31 cellular contexts compared by ENCODE assay signal in the genomic region with DNA sequence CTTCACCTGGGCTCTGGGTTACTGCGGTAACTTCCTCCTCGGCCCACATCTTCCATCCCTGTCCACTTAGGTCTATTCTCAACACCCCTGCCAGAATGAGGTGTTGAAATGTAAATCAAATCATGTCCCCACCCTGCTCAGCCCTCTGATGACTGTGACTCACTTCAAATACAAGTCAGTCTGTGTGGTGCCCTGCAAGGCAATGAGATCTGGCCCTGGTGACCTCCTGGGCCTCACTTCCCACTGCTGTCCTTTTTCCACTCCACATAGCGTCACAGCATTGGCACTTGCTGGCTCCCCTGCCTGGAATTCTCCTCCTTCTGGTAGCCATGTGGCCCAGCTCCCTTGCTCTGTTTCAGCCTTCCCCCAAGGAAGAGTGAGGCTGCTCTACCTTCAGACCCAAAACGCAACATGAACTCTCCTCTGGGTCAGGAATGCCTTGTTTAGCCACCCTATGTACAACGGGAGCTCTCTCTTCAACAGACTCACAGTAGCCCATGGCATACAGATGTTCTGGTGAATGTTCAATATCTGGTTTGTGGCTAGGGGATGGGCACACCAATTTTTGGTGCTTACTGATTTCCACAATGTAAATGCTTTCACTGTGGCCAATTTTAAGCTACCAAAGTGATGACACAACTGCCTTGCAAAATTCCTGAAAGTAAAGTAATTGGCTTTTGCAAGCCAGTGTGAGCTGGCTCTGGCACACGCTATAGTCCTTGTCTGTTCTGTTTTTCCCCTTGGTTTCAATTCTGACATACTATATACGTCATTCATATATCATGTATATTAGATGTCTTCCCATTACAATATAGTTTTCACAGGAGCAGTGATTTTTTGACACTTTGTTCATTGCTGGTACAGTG.
A peak's percentile ranks its signal among the peaks of the same experiment; 100 is the strongest.
DNase-seq lines count a peak whose midpoint lies in the region; ATAC-seq, FAIRE-seq and TF ChIP-seq lines count a peak whose summit lies in the region.
"Had no signal": no experiment of that assay in that cellular context is flagged by ENCODE, and none has a peak within 500 bp of the region (broad histone marks: within the 10 kb centered on the region; RNA-seq: fewer than 3 reads in every experiment).

No MANE protein-coding gene starts in this region.

- no peaks in the 10 kb centered on the region for H3K9me3 Mint-ChIP-seq in activated naive CD8-positive, alpha-beta T cell treated with anti-CD3 and anti-CD28 coated beads, Interleukin-2, amount 50 U/mL, for 24 hours
- H3K9me3 Mint-ChIP-seq: activated naive CD8-positive, alpha-beta T cell treated with anti-CD3 and anti-CD28 coated beads for 36 hours; activated T-cell treated with anti-CD3 and anti-CD28 coated beads, Interleukin-2, amount 50 U/mL, for 4 hours; T-helper 1 cell treated with Interleukin-12 subunit alpha and Interleukin-12 subunit beta and Interleukin-4 antibody, amounts not matched to agents 30 μg/mL and 1 μg/mL, for 36 hours had no signal

- 87% methylated on average over 7 of the region's 7 CpGs; no CpG with 5 or more reads in 1 of the 2 experiments for WGBS in H1 (ENCODE audit: extremely low coverage in 1 of 2, insufficient coverage in 1 of 2, insufficient read length in 1 of 2, insufficient replicate concordance in 2 of 2, low coverage in 1 of 2, low lambda C conversion rate in 2 of 2, missing lambda C conversion rate in 1 of 2), 2 experiments
- WGBS in neuronal stem cell (ENCODE audit: extremely low coverage in 2 of 2, insufficient read length in 2 of 2, insufficient replicate concordance in 1 of 2), 2 donors, result no CpG with 5 or more reads among the region's 7 CpGs

- H2AFZ ChIP-seq in H1 (ENCODE audit: low read length) (no peak overlapping the region), neuronal stem cell (ENCODE audit: low read length) (no peak overlapping the region)

- no peak overlapping the region for H3K4me3 Mint-ChIP-seq in activated naive CD8-positive, alpha-beta T cell treated with anti-CD3 and anti-CD28 coated beads, Interleukin-2, amount 50 U/mL, for 24 hours
- H3K4me3 Mint-ChIP-seq: activated CD8-positive, alpha-beta memory T cell treated with anti-CD3 and anti-CD28 coated beads, Interleukin-2, amount 10 ng/mL, durations not matched to agents 7 days and 5 days; activated naive CD8-positive, alpha-beta T cell treated with anti-CD3 and anti-CD28 coated beads for 36 hours; activated T-cell treated with anti-CD3 and anti-CD28 coated beads, Interleukin-2, amount 50 U/mL, for 4 hours; naive thymus-derived CD4-positive, alpha-beta T cell; T-helper 1 cell treated with Interleukin-12 subunit alpha and Interleukin-12 subunit beta and Interleukin-4 antibody, amounts not matched to agents 30 μg/mL and 1 μg/mL, for 36 hours had no signal

- POLR2A ChIA-PET in H1 (lab: Charles Lee; ENCODE audit: partially characterized antibody), result no interaction called here

- H3K27me3 ChIP-seq in RWPE2 (ENCODE audit: insufficient read depth, poor library complexity, severe bottlenecking) (no peaks in the 10 kb centered on the region), H1 (replicated peaks in 1 of 4; ENCODE audit: control insufficient read depth in 3 of 4, extremely low read depth in 1 of 4, insufficient read depth in 3 of 4, low read length in 3 of 4) (no peaks in the 10 kb centered on the region), neuronal stem cell (ENCODE audit: control insufficient read depth in 3 of 3, insufficient read depth in 3 of 3, low read depth in 1 of 3, low read length in 3 of 3) (no peaks in the 10 kb centered on the region)
- H3K27me3 ChIP-seq: ascending aorta, BLaER1, transverse colon had no signal

- H3K36me3 Mint-ChIP-seq in activated naive CD8-positive, alpha-beta T cell treated with anti-CD3 and anti-CD28 coated beads, Interleukin-2, amount 50 U/mL, for 24 hours (ENCODE audit: low read depth), result no peaks in the 10 kb centered on the region
- H3K36me3 Mint-ChIP-seq: activated CD8-positive, alpha-beta memory T cell treated with anti-CD3 and anti-CD28 coated beads, Interleukin-2, amount 10 ng/mL, durations not matched to agents 7 days and 5 days; activated naive CD8-positive, alpha-beta T cell treated with anti-CD3 and anti-CD28 coated beads for 36 hours; naive thymus-derived CD4-positive, alpha-beta T cell had no signal

- H2BK15ac ChIP-seq in H1 (ENCODE audit: low read length), result no peak overlapping the region
- H2BK15ac ChIP-seq in neuronal stem cell (ENCODE audit: low read length), result no peak overlapping the region

- H4K91ac ChIP-seq in H1 (replicated peaks; ENCODE audit: insufficient read length, low read length), result no peak overlapping the region
- no peak overlapping the region for H4K91ac ChIP-seq in neuronal stem cell (ENCODE audit: low read depth, low read length, poor library complexity)

- H3K23me2 ChIP-seq in H1 (ENCODE audit: low read depth, low read length), result no peaks in the 10 kb centered on the region

- TF ChIP-seq EP300 in H1 (IDR thresholded peaks at IDR 0.05; ENCODE audit: borderline replicate concordance in 1 of 2, low read depth in 2 of 2, low read length in 2 of 2), result no peak

- no peak for TF ChIP-seq RAD21 in H1 (IDR thresholded peaks at IDR 0.05 in 1 of 2, conservative IDR thresholded peaks at IDR 0.05 in 1 of 2; ENCODE audit: low read depth in 2 of 2, low read length in 2 of 2)

- H3K14ac ChIP-seq in H1 (ENCODE audit: insufficient read length) (no peak overlapping the region), neuronal stem cell (ENCODE audit: low read length) (no peak overlapping the region)

- no peaks in the 10 kb centered on the region for H4K20me1 ChIP-seq in H1 (replicated peaks in 1 of 2; ENCODE audit: control insufficient read depth in 1 of 2, insufficient read depth in 2 of 2, low read length in 2 of 2)
- H4K20me1 ChIP-seq: BLaER1 had no signal

- ATAC-seq in RWPE2 (ENCODE audit: low read depth) (peak; percentile 76), GM21717 (IDR thresholded peaks at IDR 0.05; ENCODE audit: unreplicated experiment) (no peak), GM21515 (IDR thresholded peaks at IDR 0.05; ENCODE audit: unreplicated experiment) (no peak), left colon (no peak)
- no peak for ATAC-seq in activated naive CD8-positive, alpha-beta T cell treated with anti-CD3 and anti-CD28 coated beads, Interleukin-2, amount 50 U/mL, for 24 hours
- ATAC-seq: activated CD8-positive, alpha-beta memory T cell treated with anti-CD3 and anti-CD28 coated beads, Interleukin-2, amount 10 ng/mL, durations not matched to agents 7 days and 5 days; activated T-cell treated with anti-CD3 and anti-CD28 coated beads, Interleukin-2, amount 50 U/mL, for 4 hours; K562; left ventricle myocardium superior; naive thymus-derived CD4-positive, alpha-beta T cell; PC-3; Right ventricle myocardium inferior; sciatic nerve had no signal

- peaks cover 12% of the 10 kb centered on the region for H3K4me1 ChIP-seq in RWPE2 (ENCODE audit: insufficient read depth, poor library complexity, severe bottlenecking)
- H3K4me1 ChIP-seq in H1 (replicated peaks in 1 of 4; ENCODE audit: control insufficient read depth in 3 of 4, insufficient read depth in 4 of 4, low read length in 3 of 4), result no peaks in the 10 kb centered on the region; a peak in 1 of 7 replicates
- H3K4me1 ChIP-seq in neuronal stem cell (ENCODE audit: control insufficient read depth in 2 of 2, insufficient read depth in 1 of 2, low read depth in 1 of 2, low read length in 2 of 2), result no peaks in the 10 kb centered on the region
- H3K4me1 ChIP-seq: ascending aorta, transverse colon had no signal

- H3K9me3 ChIP-seq in RWPE2 (ENCODE audit: severe bottlenecking) (no peaks in the 10 kb centered on the region), H1 (ENCODE audit: insufficient read depth in 2 of 2, low read depth in 1 of 2, low read length in 1 of 2) (no peaks in the 10 kb centered on the region), neuronal stem cell (replicated peaks in 1 of 2; ENCODE audit: control insufficient read depth in 2 of 2, insufficient read depth in 1 of 2, low read depth in 1 of 2, low read length in 2 of 2) (peaks cover 0 to 2% of the 10 kb centered on the region in 2 donors)
- H3K9me3 ChIP-seq: ascending aorta, BLaER1, SK-N-SH, transverse colon had no signal

- H4K8ac ChIP-seq in H1 (ENCODE audit: extremely low read depth, insufficient read depth, low read length) (0 out of 2 replicates have a peak overlapping the region, but pooled peaks have one; percentile 14), neuronal stem cell (ENCODE audit: low read depth, low read length) (no peak overlapping the region)

- H3K4me3 ChIP-seq in RWPE2 (ENCODE audit: severe bottlenecking) (no peak overlapping the region), H1 (ENCODE audit: extremely low read depth in 1 of 4, insufficient read depth in 2 of 4, low read depth in 3 of 4, low read length in 4 of 4) (no peak overlapping the region), neuronal stem cell (ENCODE audit: low read length in 2 of 2) (no peak overlapping the region)
- H3K4me3 ChIP-seq: ascending aorta, BLaER1, dorsolateral prefrontal cortex, K562, transverse colon had no signal

- H2BK20ac ChIP-seq in H1 (ENCODE audit: low read length), result no peak overlapping the region

- H2AK5ac ChIP-seq in H1 (ENCODE audit: low read depth, low read length) (no peak overlapping the region), neuronal stem cell (ENCODE audit: low read depth, low read length) (no peak overlapping the region)

- H3K56ac ChIP-seq in H1 (replicated peaks; ENCODE audit: insufficient read length, low read depth, low read length), result no peak overlapping the region

- H2BK5ac ChIP-seq in H1 (ENCODE audit: low read depth, low read length), result no peak overlapping the region
- H2BK5ac ChIP-seq in neuronal stem cell (ENCODE audit: low read length), result no peak overlapping the region

- intact Hi-C loops in left colon (cut with DNase I, micrococcal nuclease), result no loop called here

- H3K27ac Mint-ChIP-seq in activated naive CD8-positive, alpha-beta T cell treated with anti-CD3 and anti-CD28 coated beads, Interleukin-2, amount 50 U/mL, for 24 hours, result no peak overlapping the region
- H3K27ac Mint-ChIP-seq: activated CD8-positive, alpha-beta memory T cell treated with anti-CD3 and anti-CD28 coated beads, Interleukin-2, amount 10 ng/mL, durations not matched to agents 7 days and 5 days; activated naive CD8-positive, alpha-beta T cell treated with anti-CD3 and anti-CD28 coated beads for 36 hours; naive thymus-derived CD4-positive, alpha-beta T cell; progenitor cell of endocrine pancreas; T-helper 1 cell treated with Interleukin-12 subunit alpha and Interleukin-12 subunit beta and Interleukin-4 antibody, amounts not matched to agents 30 μg/mL and 1 μg/mL, for 36 hours had no signal

- no peak overlapping the region for H4K5ac ChIP-seq in H1 (ENCODE audit: insufficient read length, low read depth, low read length)

- no peaks in the 10 kb centered on the region for H3K79me2 ChIP-seq in H1 (ENCODE audit: control insufficient read depth in 1 of 2, insufficient read depth in 2 of 2, low read length in 2 of 2)

- no peak for FAIRE-seq in H1 (lab: Jason Lieb, UNC)
- FAIRE-seq: HTR-8/SVneo, K562, TTC549 had no signal

- no peak for TF ChIP-seq POLR2A in H1 (IDR thresholded peaks at IDR 0.05; ENCODE audit: control extremely low read depth in 1 of 2, low read depth in 2 of 2, low read length in 2 of 2)

- no peak for TF ChIP-seq CTCF in RWPE2 (IDR thresholded peaks at IDR 0.05; ENCODE audit: poor library complexity, severe bottlenecking)
- no peak for TF ChIP-seq CTCF in H1 (IDR thresholded peaks at IDR 0.05; ENCODE audit: control extremely low read depth in 1 of 3, insufficient read depth in 1 of 3, low read depth in 1 of 3, low read length in 3 of 3)

- H3K18ac ChIP-seq in H1 (ENCODE audit: extremely low read depth, low read length), result no peak overlapping the region; the same call in 1 of the 2 replicates
- peak overlapping the region; percentile 72 for H3K18ac ChIP-seq in neuronal stem cell (ENCODE audit: low read length)

- H3K9ac ChIP-seq in H1 (replicated peaks in 1 of 4; ENCODE audit: extremely low read depth in 1 of 4, low read depth in 3 of 4, low read length in 3 of 4), result no peak overlapping the region
- no peak overlapping the region for H3K9ac ChIP-seq in neuronal stem cell (ENCODE audit: low read depth, low read length, poor library complexity)
- H3K9ac ChIP-seq: BLaER1, SK-N-SH had no signal

- H3K4me1 Mint-ChIP-seq in activated naive CD8-positive, alpha-beta T cell treated with anti-CD3 and anti-CD28 coated beads, Interleukin-2, amount 50 U/mL, for 24 hours, result no peaks in the 10 kb centered on the region
- H3K4me1 Mint-ChIP-seq: activated CD8-positive, alpha-beta memory T cell treated with anti-CD3 and anti-CD28 coated beads, Interleukin-2, amount 10 ng/mL, durations not matched to agents 7 days and 5 days; activated naive CD8-positive, alpha-beta T cell treated with anti-CD3 and anti-CD28 coated beads for 36 hours; naive thymus-derived CD4-positive, alpha-beta T cell had no signal

- no peak overlapping the region for H2BK12ac ChIP-seq in H1 (ENCODE audit: low read depth, low read length)
- H2BK12ac ChIP-seq in neuronal stem cell (ENCODE audit: low read length), result peak overlapping the region; percentile 35

- H3K23ac ChIP-seq in H1 (ENCODE audit: insufficient read length) (no peak overlapping the region), neuronal stem cell (ENCODE audit: low read depth, low read length, poor library complexity) (no peak overlapping the region)

- H3K27ac ChIP-seq in RWPE2 (ENCODE audit: poor library complexity, severe bottlenecking) (peak overlapping the region; percentile 57), H1 (ENCODE audit: low read depth, low read length) (no peak overlapping the region), neuronal stem cell (replicated peaks; ENCODE audit: low read length) (no peak overlapping the region)
- H3K27ac ChIP-seq: ascending aorta, BLaER1, dorsolateral prefrontal cortex, transverse colon had no signal

- no peak overlapping the region for H3K4me2 ChIP-seq in H1 (ENCODE audit: insufficient read depth in 1 of 2, low read depth in 2 of 2, low read length in 2 of 2)
- H3K4me2 ChIP-seq in neuronal stem cell (ENCODE audit: insufficient read depth, low read length, poor library complexity, severe bottlenecking), result no peak overlapping the region
- H3K4me2 ChIP-seq: BLaER1, SK-N-SH had no signal

- DNase-seq in GM04503 (ENCODE audit: low read depth) (peak; percentile 4), RWPE2 (ENCODE audit: low spot score) (no peak), H1 (ENCODE audit: low read depth in 1 of 2, low spot score in 2 of 2) (no peak), neuronal stem cell (ENCODE audit: low spot score) (no peak), left colon (no peak)
- no peak for DNase-seq in activated naive CD8-positive, alpha-beta T cell treated with anti-CD3 and anti-CD28 coated beads, Interleukin-2, amount 50 U/mL, for 24 hours
- DNase-seq: activated CD8-positive, alpha-beta memory T cell treated with anti-CD3 and anti-CD28 coated beads, Interleukin-2, amount 10 ng/mL, durations not matched to agents 7 days and 5 days; activated gamma-delta T cell; activated naive CD8-positive, alpha-beta T cell treated with anti-CD3 and anti-CD28 coated beads for 36 hours; activated T-cell treated with anti-CD3 and anti-CD28 coated beads, Interleukin-2, amount 50 U/mL, for 4 hours; DMS153; left ventricle myocardium superior; naive thymus-derived CD4-positive, alpha-beta T cell; NCI-H1930; NCI-H524 treated with DMSO at 0.1 percent for 48 hours; PC-3; SK-N-SH; stimulated activated CD4-positive, alpha-beta T cell treated with anti-CD3 and anti-CD28 coated beads, Interleukin-4, amount 100 ng/mL, for 24 hours; transverse colon had no signal

- H3K4ac ChIP-seq in H1 (replicated peaks; ENCODE audit: insufficient read length, low read depth, low read length) (no peak overlapping the region), neuronal stem cell (ENCODE audit: low read length) (no peak overlapping the region)

- H3K27me3 Mint-ChIP-seq in activated naive CD8-positive, alpha-beta T cell treated with anti-CD3 and anti-CD28 coated beads, Interleukin-2, amount 50 U/mL, for 24 hours, result no peaks in the 10 kb centered on the region
- H3K27me3 Mint-ChIP-seq: activated CD8-positive, alpha-beta memory T cell treated with anti-CD3 and anti-CD28 coated beads, Interleukin-2, amount 10 ng/mL, durations not matched to agents 7 days and 5 days; activated naive CD8-positive, alpha-beta T cell treated with anti-CD3 and anti-CD28 coated beads for 36 hours had no signal

- H3K36me3 ChIP-seq in RWPE2 (ENCODE audit: low read depth) (no peaks in the 10 kb centered on the region), H1 (ENCODE audit: control insufficient read depth in 2 of 4, insufficient read depth in 4 of 4, low read length in 3 of 4) (no peaks in the 10 kb centered on the region), neuronal stem cell (replicated peaks in 1 of 2; ENCODE audit: control insufficient read depth in 2 of 2, insufficient read depth in 2 of 2, low read length in 2 of 2) (no peaks in the 10 kb centered on the region)
- H3K36me3 ChIP-seq: ascending aorta, BLaER1, transverse colon had no signal

- CTCF ChIA-PET in H1 (lab: Charles Lee; ENCODE audit: partially characterized antibody), result no interaction called here

- no peaks in the 10 kb centered on the region for H3K79me1 ChIP-seq in H1 (ENCODE audit: low read depth, low read length)
- H3K79me1 ChIP-seq in neuronal stem cell (ENCODE audit: low read depth, low read length), result no peaks in the 10 kb centered on the region

- H2BK120ac ChIP-seq in H1 (replicated peaks; ENCODE audit: low read depth, low read length) (no peak overlapping the region), neuronal stem cell (ENCODE audit: low read depth, low read length) (no peak overlapping the region)
